In genomic region chr5:1466631-1467265, GRCh38 we compare ENCODE assay signal across 19 cellular contexts. TPM values are rescaled to one million over a fixed set of nuclear protein-coding genes. Genes with fewer than 3 reads are reported as not detected.
DNase-seq lines count a peak whose midpoint lies in the region; ATAC-seq and TF ChIP-seq lines count a peak whose summit lies in the region.
"Had no signal": no experiment of that assay in that cellular context is flagged by ENCODE, and none has a peak within 500 bp of the region (broad histone marks: within the 10 kb centered on the region; RNA-seq: fewer than 3 reads in every experiment).

No MANE protein-coding gene starts in this region.

- no peaks in the 10 kb centered on the region for H3K27me3 ChIP-seq in endodermal cell (ENCODE audit: control insufficient read depth, insufficient read depth, low read length, poor library complexity, severe bottlenecking)
- H3K27me3 ChIP-seq in neutrophil: no peaks in the 10 kb centered on the region

- H3K9me3 ChIP-seq in endodermal cell (ENCODE audit: control insufficient read depth, low read length) (peaks cover 12% of the 10 kb centered on the region), neutrophil (no peaks in the 10 kb centered on the region)

- no peak overlapping the region for H3K4me3 ChIP-seq in endodermal cell (ENCODE audit: low read length)
- no peak overlapping the region for H3K4me3 ChIP-seq in neutrophil (ENCODE audit: low read depth in 1 of 2, low read length in 1 of 2)

- H3K27ac Mint-ChIP-seq in endodermal cell: no peak overlapping the region

- intact Hi-C loops in Right ventricle myocardium inferior (cut with DNase I): no loop called here
- intact Hi-C loops in left ventricle myocardium superior (cut with micrococcal nuclease): no loop called here

- peaks cover 8% of the 10 kb centered on the region for H3K9me3 Mint-ChIP-seq in endodermal cell

- peaks cover 71% of the 10 kb centered on the region for H3K36me3 Mint-ChIP-seq in endodermal cell (ENCODE audit: low read depth)

- H3K36me3 ChIP-seq in endodermal cell (ENCODE audit: control insufficient read depth, insufficient read depth, low read length) (peaks cover 43% of the 10 kb centered on the region), neutrophil (peaks cover 100% of the 10 kb centered on the region)

- H3K27me3 Mint-ChIP-seq in endodermal cell (ENCODE audit: insufficient read depth): no peaks in the 10 kb centered on the region
- H3K27me3 Mint-ChIP-seq: CD4-positive, CD25-positive, alpha-beta regulatory T cell had no signal

- TF ChIP-seq CTCF in endodermal cell (conservative IDR thresholded peaks at IDR 0.05) (no peak), neutrophil (IDR thresholded peaks at IDR 0.05) (no peak)

- no peak overlapping the region for H3K4me3 Mint-ChIP-seq in endodermal cell
- H3K4me3 Mint-ChIP-seq: CD4-positive, CD25-positive, alpha-beta regulatory T cell had no signal

- H3K9ac ChIP-seq in endodermal cell (ENCODE audit: extremely low read depth, low read length, poor library complexity, severe bottlenecking): no peak overlapping the region

- peaks cover 3% of the 10 kb centered on the region for H3K4me1 Mint-ChIP-seq in endodermal cell
- H3K4me1 Mint-ChIP-seq: CD4-positive, CD25-positive, alpha-beta regulatory T cell had no signal

- H3K27ac ChIP-seq in endodermal cell (ENCODE audit: low read depth, low read length) (no peak overlapping the region), neutrophil (peak overlapping the region; percentile 22)
- H3K27ac ChIP-seq: HL-60 had no signal

- DNase-seq in Right ventricle myocardium inferior (ENCODE audit: missing footprints): peak; percentile 51
- no peak for DNase-seq in left ventricle myocardium superior
- peak; percentile 35 for DNase-seq in endodermal cell
- no peak for DNase-seq in COR-L47 (lab: John Stamatoyannopoulos, UW)
- no peak for DNase-seq in activated CD8-positive, alpha-beta memory T cell treated with anti-CD3 and anti-CD28 coated beads, Interleukin-2, amount 50 U/mL, for 4 hours
- DNase-seq: CD4-positive, CD25-positive, alpha-beta regulatory T cell; DMS79 treated with DMSO at 0.1 percent for 48 hours; GOT3; KBM-7; NCI-H1092 treated with DMSO at 0.1 percent for 48 hours; NCI-H1694 treated with DMSO at 0.1 percent for 48 hours; NCI-H345; NCI-H526 treated with DMSO at 0.1 percent for 48 hours; NK-92 treated with Interleukin-12 subunit alpha and Interleukin-12 subunit beta, amount 100 ng/mL, for 24 hours; SHP77 had no signal

- WGBS in endodermal cell (ENCODE audit: insufficient coverage in 1 of 2, insufficient read length in 1 of 2), 2 experiments: 94 to 99% methylated on average over 20 to 37 of the region's 37 CpGs

- H3K4me1 ChIP-seq in endodermal cell (ENCODE audit: control insufficient read depth, insufficient read depth, low read length) (no peaks in the 10 kb centered on the region), neutrophil (ENCODE audit: control insufficient read depth in 1 of 2, insufficient read depth in 1 of 2, low read depth in 1 of 2, low read length in 1 of 2) (no peaks in the 10 kb centered on the region)

- ATAC-seq in Right ventricle myocardium inferior (no peak), left ventricle myocardium superior (no peak), GM18498 (IDR thresholded peaks at IDR 0.05; ENCODE audit: unreplicated experiment) (no peak)

RNA-seq across cellular contexts. Expression of gene SLC6A3, which starts 21.5 kb away (rescaled TPM):
- not detected for total RNA-seq in Right ventricle myocardium inferior
- total RNA-seq in left ventricle myocardium superior: not detected
- total RNA-seq in endodermal cell: under 1 TPM in 1 of 2 donors, not detected in 1; 0.18 TPM
- polyA plus RNA-seq in endodermal cell (2013, experiment 1 of 2): 0.85 TPM
- 0.66 TPM for polyA plus RNA-seq in endodermal cell (2013, experiment 2 of 2)
- total RNA-seq: A673; CD4-positive, CD25-positive, alpha-beta regulatory T cell had no signal

RNA-seq across cellular contexts. Expression of gene LPCAT1, which starts 57.0 kb away (rescaled TPM):
- total RNA-seq in Right ventricle myocardium inferior: 13.4 TPM
- 13.4 TPM for total RNA-seq in left ventricle myocardium superior
- 100 to 1,000 TPM in 1 of 2 donors, 10 to 100 TPM in 1; 78.5 to 124 TPM for total RNA-seq in endodermal cell
- 72.3 TPM for polyA plus RNA-seq in endodermal cell (2013, experiment 1 of 2)
- polyA plus RNA-seq in endodermal cell (2013, experiment 2 of 2): 67.4 TPM

Comparison
In these comparisons a context has a peak if more than half of its experiments do, and no peak if none do; other contexts are left out.
1. DNase-seq: peak in Right ventricle myocardium inferior (single experiment) and endodermal cell (single experiment); none in left ventricle myocardium superior (single experiment), COR-L47 (single experiment) and activated CD8-positive, alpha-beta memory T cell treated with anti-CD3 and anti-CD28 coated beads, Interleukin-2, amount 50 U/mL, for 4 hours (single experiment).